In the genomic region with DNA sequence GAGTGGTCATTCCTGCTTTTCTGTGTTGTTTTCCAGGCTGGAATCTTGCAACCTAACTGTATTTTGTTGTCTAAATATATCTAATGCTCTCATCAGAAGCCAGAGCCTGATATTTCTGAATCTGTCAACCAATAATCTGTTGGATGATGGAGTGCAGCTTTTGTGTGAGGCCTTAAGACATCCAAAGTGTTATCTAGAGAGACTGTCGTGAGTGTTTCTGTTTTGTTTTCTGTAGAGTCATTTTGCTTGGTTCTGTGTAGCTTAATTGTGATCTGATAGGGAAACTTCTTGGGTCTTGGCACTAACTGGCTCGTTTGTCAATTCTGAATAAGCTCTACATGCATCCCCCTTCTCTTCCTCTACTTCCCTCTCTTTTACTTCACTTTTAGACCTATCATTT, we compare ENCODE assay signal across 21 cellular contexts. TPM values are rescaled to one million over a fixed set of nuclear protein-coding genes. Genes with fewer than 3 reads are reported as not detected.
"Had no signal": no experiment of that assay in that cellular context is flagged by ENCODE, and none has a peak within 500 bp of the region (broad histone marks: within the 10 kb centered on the region; RNA-seq: fewer than 3 reads in every experiment).

No MANE protein-coding gene starts in this region.

- DNase-seq: activated B cell treated with CpG ODN at 0.5 μM for 24 hours; activated CD4-positive, alpha-beta memory T cell treated with anti-CD3 and anti-CD28 coated beads, Interleukin-2, amount 10 ng/mL, durations not matched to agents 7 days and 5 days; activated CD4-positive, alpha-beta T cell treated with anti-CD3 and anti-CD28 coated beads for 48 hours; activated CD8-positive, alpha-beta memory T cell treated with anti-CD3 and anti-CD28 coated beads, Interleukin-2, amount 10 ng/mL, durations not matched to agents 7 days and 5 days; activated naive CD4-positive, alpha-beta T cell treated with anti-CD3 and anti-CD28 coated beads for 36 hours; midbrain; nucleus accumbens; right cardiac atrium; stimulated activated naive CD8-positive, alpha-beta T cell treated with anti-CD3 and anti-CD28 coated beads, Interleukin-15, amount 100 ng/mL, for 72 hours; T-cell; transverse colon had no signal

- H3K9me3 ChIP-seq: breast epithelium, suprapubic skin, transverse colon had no signal

- H3K4me1 ChIP-seq: breast epithelium, suprapubic skin, transverse colon had no signal

- H3K36me3 ChIP-seq: breast epithelium, suprapubic skin, transverse colon had no signal

- FAIRE-seq: astrocyte, endometrium had no signal

- H3K4me3 ChIP-seq: breast epithelium, coronary artery, lung, suprapubic skin, transverse colon had no signal

- H3K27ac ChIP-seq: breast epithelium, coronary artery, suprapubic skin, transverse colon had no signal

- H3K27me3 ChIP-seq: breast epithelium, suprapubic skin, transverse colon had no signal

RNA-seq across cellular contexts. Expression of a gene that starts 31.2 kb away (rescaled TPM):
- total RNA-seq: activated B cell treated with CpG ODN at 0.5 μM for 24 hours; activated CD4-positive, alpha-beta memory T cell treated with anti-CD3 and anti-CD28 coated beads, Interleukin-2, amount 10 ng/mL, durations not matched to agents 7 days and 5 days; activated CD8-positive, alpha-beta memory T cell treated with anti-CD3 and anti-CD28 coated beads, Interleukin-2, amount 10 ng/mL, durations not matched to agents 7 days and 5 days; activated naive CD4-positive, alpha-beta T cell treated with anti-CD3 and anti-CD28 coated beads for 36 hours; astrocyte; glomerular endothelial cell; right cardiac atrium; skeletal muscle tissue; suprapubic skin; T-cell had no signal
- polyA plus RNA-seq: esophagus, lung, right cardiac atrium had no signal

RNA-seq across cellular contexts. Expression of a gene that starts 37.4 kb away (rescaled TPM):
- total RNA-seq: activated CD4-positive, alpha-beta memory T cell treated with anti-CD3 and anti-CD28 coated beads, Interleukin-2, amount 10 ng/mL, durations not matched to agents 7 days and 5 days; activated naive CD4-positive, alpha-beta T cell treated with anti-CD3 and anti-CD28 coated beads for 36 hours; astrocyte; glomerular endothelial cell; suprapubic skin had no signal

RNA-seq across cellular contexts. Expression of a gene that starts 37.5 kb away (rescaled TPM):
- total RNA-seq: activated B cell treated with CpG ODN at 0.5 μM for 24 hours; activated CD4-positive, alpha-beta memory T cell treated with anti-CD3 and anti-CD28 coated beads, Interleukin-2, amount 10 ng/mL, durations not matched to agents 7 days and 5 days; activated CD8-positive, alpha-beta memory T cell treated with anti-CD3 and anti-CD28 coated beads, Interleukin-2, amount 10 ng/mL, durations not matched to agents 7 days and 5 days; activated naive CD4-positive, alpha-beta T cell treated with anti-CD3 and anti-CD28 coated beads for 36 hours; activated T-helper 2 cell treated with anti-CD3 and anti-CD28 coated beads, Interferon-gamma antibody, Interleukin-2, Interleukin-4, amounts not matched to agents 10 μg/mL and 5 μg/mL and 100 μg/mL, durations not matched to agents 14 hours and 24 hours and 36 hours; T-cell had no signal
